In genomic region chr11:88537613-88538012, GRCh38 we compare ENCODE assay signal across 2 cellular contexts.
TF ChIP-seq lines count a peak whose summit lies in the region.

No MANE protein-coding gene starts in this region.

TF ChIP-seq in A549, 52 proteins besides CTCF, POLR2A, EP300 and RAD21:
- TF ChIP-seq PBX3 (IDR thresholded peaks at IDR 0.05) (no peak), HOXB5 (CRISPR knock-in tag; IDR thresholded peaks at IDR 0.05) (no peak), MAZ (IDR thresholded peaks at IDR 0.05; ENCODE audit: borderline replicate concordance, low read depth, low read length) (no peak), RCOR1 (IDR thresholded peaks at IDR 0.05; ENCODE audit: low read depth, low read length) (no peak), ZNF302 (CRISPR knock-in tag; IDR thresholded peaks at IDR 0.05) (no peak)

TF ChIP-seq in IMR-90, 13 proteins besides CTCF, POLR2A, EP300 and RAD21 (continued from another document):
- TF ChIP-seq ELK1 (IDR thresholded peaks at IDR 0.05; ENCODE audit: borderline replicate concordance, low read depth, low read length) (no peak), CEBPB (IDR thresholded peaks at IDR 0.05; ENCODE audit: low read depth, low read length) (no peak), BHLHE40 (IDR thresholded peaks at IDR 0.05; ENCODE audit: low read depth, low read length) (no peak), MAZ (IDR thresholded peaks at IDR 0.05; ENCODE audit: borderline replicate concordance, low read depth, low read length) (no peak), MXI1 (IDR thresholded peaks at IDR 0.05; ENCODE audit: borderline replicate concordance, low read depth, low read length) (no peak), FOS (IDR thresholded peaks at IDR 0.05; ENCODE audit: low read depth, low read length) (no peak), RCOR1 (IDR thresholded peaks at IDR 0.05; ENCODE audit: insufficient replicate concordance, low read length) (no peak), NFE2L2 (IDR thresholded peaks at IDR 0.05; ENCODE audit: low read depth, low read length) (no peak)
